Comparison of ENCODE assay signal across 10 cellular contexts in the genomic region with DNA sequence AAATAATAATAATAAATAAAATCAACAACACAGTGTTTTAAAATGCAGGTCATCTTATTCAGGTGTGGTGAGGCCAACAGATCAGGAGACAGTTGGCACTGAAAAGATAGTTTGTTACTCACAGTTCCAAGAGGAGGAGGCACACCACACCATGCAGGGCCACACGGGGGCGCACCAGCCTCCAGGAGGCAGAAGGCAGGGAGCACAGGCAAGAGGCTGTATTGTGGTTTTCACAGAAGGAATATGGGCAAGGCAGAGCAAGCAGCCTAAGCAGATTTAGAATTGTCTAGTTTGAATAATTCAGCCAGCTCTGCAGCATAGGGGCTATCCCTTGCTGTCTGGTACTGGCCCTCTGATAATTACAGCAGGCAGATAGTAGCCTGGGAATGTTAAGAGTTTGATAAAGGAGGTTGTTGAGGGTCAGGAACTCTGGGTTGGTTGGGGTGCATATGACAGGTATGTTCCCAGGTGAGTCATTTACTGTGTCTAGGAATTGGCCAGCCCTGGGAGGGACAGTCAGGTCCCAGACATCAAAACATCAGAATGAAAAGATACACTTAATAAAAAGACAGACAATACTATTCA. TPM values are rescaled to one million over a fixed set of nuclear protein-coding genes. Genes with fewer than 3 reads are reported as not detected.
DNase-seq lines count a peak whose midpoint lies in the region; ATAC-seq and TF ChIP-seq lines count a peak whose summit lies in the region.
"Had no signal": no experiment of that assay in that cellular context is flagged by ENCODE, and none has a peak within 500 bp of the region (broad histone marks: within the 10 kb centered on the region; RNA-seq: fewer than 3 reads in every experiment).

No MANE protein-coding gene starts in this region.

- H2AFZ ChIP-seq in SK-N-SH (ENCODE audit: low read depth): no peak overlapping the region
- H2AFZ ChIP-seq: parathyroid adenoma had no signal

- H3K9me2 ChIP-seq in SK-N-SH: no peaks in the 10 kb centered on the region

- no peaks in the 10 kb centered on the region for H3K36me3 ChIP-seq in SK-N-SH (replicated peaks in 1 of 2; ENCODE audit: control insufficient read depth in 1 of 2, insufficient read depth in 2 of 2, low read length in 1 of 2)

- ATAC-seq in GM19324 (IDR thresholded peaks at IDR 0.05; ENCODE audit: low FRiP score, unreplicated experiment): no peak

- H3K4me3 ChIP-seq in SK-N-SH (ENCODE audit: low read depth in 2 of 2, low read length in 1 of 2): no peak overlapping the region; a peak in 1 of 4 replicates
- no peak overlapping the region for H3K4me3 ChIP-seq in epithelial cell of proximal tubule (ENCODE audit: low read depth, low read length)

- peak; percentile 52 for TF ChIP-seq RAD21 in SK-N-SH (IDR thresholded peaks at IDR 0.05; ENCODE audit: low read length)

- TF ChIP-seq EP300 in SK-N-SH (IDR thresholded peaks at IDR 0.05; ENCODE audit: borderline replicate concordance in 1 of 2, low read depth in 1 of 2, low read length in 1 of 2): no peak

- CTCF ChIA-PET in SK-N-SH (lab: Yijun Ruan, JAX): interaction anchor here (0.7 to 3.9 kb wide), 7 partner anchors 9 to 244 kb away, joined by 3 to 12 read pairs (median 3); no protein-coding TSS in a partner anchor

- no peak overlapping the region for H3K4me2 ChIP-seq in SK-N-SH

- no peak overlapping the region for H3K9ac ChIP-seq in SK-N-SH
- H3K9ac ChIP-seq: parathyroid adenoma had no signal

- H3F3A ChIP-seq in SK-N-SH (replicated peaks; ENCODE audit: insufficient read depth): no peaks in the 10 kb centered on the region

- DNase-seq in EH (ENCODE audit: low read depth) (peak; percentile 79), HT-29 (ENCODE audit: low spot score) (peak; percentile 53), SK-N-SH (peak; percentile 31), epithelial cell of proximal tubule (ENCODE audit: low read depth) (no peak), GOT3 (lab: John Stamatoyannopoulos, UW) (no peak), superior temporal gyrus (ENCODE audit: extremely low spot score) (no peak)
- DNase-seq in stimulated activated CD4-positive, alpha-beta T cell treated with anti-CD3 and anti-CD28 coated beads, Interleukin-12 subunit alpha, Interleukin-12 subunit beta, amount 100 ng/mL, for 4 hours: peak; percentile 6

- peak; percentile 61 for TF ChIP-seq CTCF in SK-N-SH (IDR thresholded peaks at IDR 0.05)
- peak; percentile 82 for TF ChIP-seq CTCF in epithelial cell of proximal tubule (conservative IDR thresholded peaks at IDR 0.05; ENCODE audit: low read depth, low read length)

- 50% methylated on average over 2 of the region's 2 CpGs for WGBS in SK-N-SH (ENCODE audit: low lambda C conversion rate)

- no peaks in the 10 kb centered on the region for H3K79me2 ChIP-seq in SK-N-SH (ENCODE audit: insufficient read depth)
- H3K79me2 ChIP-seq: parathyroid adenoma had no signal

- no peak overlapping the region for H3K27ac ChIP-seq in SK-N-SH (ENCODE audit: low read depth in 2 of 2, low read length in 1 of 2)
- H3K27ac ChIP-seq: parathyroid adenoma had no signal

- H4K20me1 ChIP-seq in SK-N-SH (ENCODE audit: insufficient read depth): no peaks in the 10 kb centered on the region

- POLR2A ChIA-PET in SK-N-SH (lab: Yijun Ruan, JAX): no interaction called here

- peaks cover 11 to 23% of the 10 kb centered on the region in 2 experiments; a peak in 3 of 4 replicates for H3K4me1 ChIP-seq in SK-N-SH (ENCODE audit: control insufficient read depth in 1 of 2, insufficient read depth in 2 of 2, low read depth in 1 of 2, low read length in 1 of 2)
- H3K4me1 ChIP-seq: parathyroid adenoma had no signal

- H3K27me3 ChIP-seq in SK-N-SH (ENCODE audit: insufficient read depth): no peaks in the 10 kb centered on the region

- no peaks in the 10 kb centered on the region for H3K9me3 ChIP-seq in SK-N-SH

TF ChIP-seq in SK-N-SH, 30 proteins besides CTCF, POLR2A, EP300 and RAD21:
- no peak for TF ChIP-seq FOXJ3 (CRISPR knock-in tag; IDR thresholded peaks at IDR 0.05)
- TF ChIP-seq TAF1 (IDR thresholded peaks at IDR 0.05; ENCODE audit: borderline replicate concordance, low read depth, low read length): no peak
- no peak for TF ChIP-seq TEAD4 (IDR thresholded peaks at IDR 0.05; ENCODE audit: borderline replicate concordance, insufficient read depth)
- peak; percentile 57 for TF ChIP-seq SMC3 (IDR thresholded peaks at IDR 0.05; ENCODE audit: low read depth, low read length)
- no peak for TF ChIP-seq RXRA (IDR thresholded peaks at IDR 0.05; ENCODE audit: borderline replicate concordance, low read depth)

RNA-seq across cellular contexts. Expression of a gene that starts 31.3 kb away (rescaled TPM):
- total RNA-seq in HT-29 (2014; rRNA removed; shearing (Covaris generic)): 0.05 TPM in 1 of 2 replicates, not detected in the other
- 0.07 and 0.11 TPM in 2 replicates for polyA plus RNA-seq in SK-N-SH (2012; rRNA removed)
- polyA plus RNA-seq in SK-N-SH (2012; cell fraction: cytosol; rRNA removed): 0.04 and 0.05 TPM in 2 replicates
- polyA plus RNA-seq in SK-N-SH (2012; cell fraction: nucleus; rRNA removed): 0.46 and 0.64 TPM in 2 replicates
- not detected in 2 replicates for total RNA-seq in epithelial cell of proximal tubule
- total RNA-seq: T-helper 2 cell treated with Interferon-gamma antibody and Interleukin-4, amounts not matched to agents 100 ng/mL and 5 ng/mL, for 36 hours had no signal

Comparison
In these comparisons a context has a peak if more than half of its experiments do, and no peak if none do; other contexts are left out.
1. DNase-seq: peak in EH (single experiment), HT-29 (single experiment), SK-N-SH (single experiment) and stimulated activated CD4-positive, alpha-beta T cell treated with anti-CD3 and anti-CD28 coated beads, Interleukin-12 subunit alpha, Interleukin-12 subunit beta, amount 100 ng/mL, for 4 hours (single experiment); none in epithelial cell of proximal tubule (single experiment), GOT3 (single experiment) and superior temporal gyrus (single experiment).